ENCODE assay signal across 21 cellular contexts in the genomic region with DNA sequence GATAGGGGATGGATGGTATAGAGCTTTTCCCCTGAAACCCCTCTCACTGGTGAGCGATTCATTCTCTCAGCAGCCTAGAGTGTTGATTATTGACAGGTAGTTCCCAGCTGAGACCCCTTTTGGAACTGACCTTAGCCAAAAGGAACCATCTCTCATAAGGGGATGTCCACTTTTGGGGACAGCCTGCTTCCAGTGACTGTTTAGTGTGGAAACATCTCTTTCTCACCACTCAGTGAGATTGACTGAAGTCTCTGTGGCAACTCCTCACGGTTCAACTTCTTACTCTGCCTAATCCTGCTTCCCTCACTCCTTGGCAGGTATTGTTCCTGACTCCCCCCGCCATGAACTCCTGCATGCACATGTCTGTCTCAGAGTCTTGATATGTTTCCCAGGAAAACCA.
"Had no signal": no experiment of that assay in that cellular context is flagged by ENCODE, and none has a peak within 500 bp of the region (broad histone marks: within the 10 kb centered on the region; RNA-seq: fewer than 3 reads in every experiment).

No MANE protein-coding gene starts in this region.

- H3K79me2 ChIP-seq: hepatocyte had no signal

- H3K4me3 Mint-ChIP-seq: immature natural killer cell, mesothelial cell of epicardium had no signal

- H3K27ac Mint-ChIP-seq: immature natural killer cell, mesothelial cell of epicardium had no signal

- H2AFZ ChIP-seq: hepatocyte had no signal

- H3K9me3 ChIP-seq: esophagus muscularis mucosa, gastroesophageal sphincter, heart left ventricle, left lung, lower lobe of right lung, mucosa of descending colon had no signal

- FAIRE-seq: endothelial cell of umbilical vein had no signal

- H3K4me3 ChIP-seq: coronary artery, dorsolateral prefrontal cortex, esophagus muscularis mucosa, gastroesophageal sphincter, heart left ventricle, hepatocyte, left lung, lower lobe of right lung, mucosa of descending colon had no signal

- H3K27ac ChIP-seq: coronary artery, dorsolateral prefrontal cortex, esophagus muscularis mucosa, foreskin keratinocyte, gastroesophageal sphincter, heart left ventricle, hepatocyte, left lung, lower lobe of right lung had no signal

- H3K27me3 ChIP-seq: dorsolateral prefrontal cortex, esophagus muscularis mucosa, foreskin keratinocyte, gastroesophageal sphincter, heart left ventricle, hepatocyte, left lung had no signal

- DNase-seq: dermis blood vessel endothelial cell; dorsolateral prefrontal cortex; effector CD4-positive, alpha-beta T cell; effector memory CD4-positive, alpha-beta T cell; foreskin keratinocyte; heart left ventricle; hypothalamus; immature natural killer cell; islet precursor cell; left cardiac atrium; left lung; left ventricle myocardium superior; lower lobe of right lung; mesenchymal stem cell; mucosa of descending colon had no signal

- ATAC-seq: foreskin keratinocyte, gastroesophageal sphincter, heart left ventricle, left cardiac atrium, left lung, left ventricle myocardium superior, lower lobe of right lung, mucosa of descending colon had no signal

- H3K36me3 ChIP-seq: esophagus muscularis mucosa, gastroesophageal sphincter, heart left ventricle, left lung, lower lobe of right lung had no signal

- H3K4me1 ChIP-seq: esophagus muscularis mucosa, gastroesophageal sphincter, heart left ventricle, left lung, lower lobe of right lung had no signal

- H3K4me2 ChIP-seq: hepatocyte had no signal
